In the genomic region with DNA sequence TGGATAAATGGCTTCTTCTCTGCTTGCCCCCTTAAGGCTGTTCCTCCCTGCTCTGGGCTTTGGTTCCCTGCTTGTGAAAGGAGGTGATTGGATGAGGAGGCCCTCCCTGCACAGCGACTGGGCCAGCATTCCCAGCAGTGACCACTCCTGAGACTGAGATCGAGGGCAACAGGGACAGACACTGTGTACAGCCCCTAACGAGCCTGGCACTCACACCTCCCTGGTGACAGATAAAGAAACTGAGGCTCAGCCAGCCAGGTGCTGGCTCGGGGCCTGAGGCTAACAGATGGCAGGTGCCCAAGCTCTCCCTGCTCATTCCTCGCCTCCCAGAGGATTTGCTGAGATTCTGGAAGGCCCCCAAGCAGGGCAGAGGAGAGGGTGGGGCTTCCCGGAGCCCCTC, we compare ENCODE assay signal across 1 cellular context.
TF ChIP-seq lines count a peak whose summit lies in the region.

No MANE protein-coding gene starts in this region.

TF ChIP-seq in IMR-90, 13 proteins besides CTCF, POLR2A, EP300 and RAD21:
- TF ChIP-seq CEBPB (IDR thresholded peaks at IDR 0.05; ENCODE audit: low read depth, low read length) (no peak), MXI1 (IDR thresholded peaks at IDR 0.05; ENCODE audit: borderline replicate concordance, low read depth, low read length) (no peak)
TF ChIP-seq in IMR-90: peak in this region for 0.
